1 cellular context compared by ENCODE assay signal in the genomic region with DNA sequence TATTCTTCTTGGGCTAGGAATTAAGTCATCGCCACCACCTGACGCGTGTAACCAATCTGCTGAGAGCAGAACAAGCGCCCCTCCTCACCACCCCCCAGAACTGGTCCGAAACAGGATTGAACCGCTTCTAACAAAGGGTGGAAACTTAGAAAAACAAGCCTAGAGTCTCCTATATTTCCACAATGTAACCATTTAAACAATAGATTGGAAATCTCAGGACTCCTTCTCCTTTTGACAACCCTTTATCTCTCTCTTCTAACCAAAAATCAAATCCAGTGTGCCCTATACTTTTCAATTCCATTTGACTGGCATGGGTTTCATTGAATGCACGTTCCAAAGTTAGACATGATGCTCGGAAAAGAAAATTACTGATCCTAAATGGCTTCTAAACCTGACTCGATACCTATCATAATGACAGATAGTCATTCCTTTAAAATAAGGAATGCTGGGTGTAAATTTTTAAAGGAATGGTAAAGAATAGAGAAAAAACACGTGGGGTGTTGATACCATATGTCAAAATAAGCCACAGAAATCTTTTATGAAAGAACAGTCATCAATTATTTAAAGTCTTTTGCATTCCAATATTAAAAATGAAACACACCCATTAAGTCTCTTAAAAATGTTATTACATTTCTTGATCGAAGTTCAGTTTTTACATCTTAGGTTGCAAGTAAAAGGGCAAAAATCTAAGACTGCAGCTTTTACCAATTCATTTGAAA.
TF ChIP-seq lines count a peak whose summit lies in the region.

No MANE protein-coding gene starts in this region.

TF ChIP-seq in H1, 55 proteins besides CTCF, POLR2A, EP300 and RAD21:
- peak; percentile 14; the same call in 1 of the 2 replicates for TF ChIP-seq JUND (IDR thresholded peaks at IDR 0.05; ENCODE audit: low read length)
- 0 out of 2 replicates have a peak, but pooled peaks have one; percentile 32 for TF ChIP-seq JUN (IDR thresholded peaks at IDR 0.05; ENCODE audit: low read depth, low read length)
- TF ChIP-seq SP4 (IDR thresholded peaks at IDR 0.05; ENCODE audit: low read length): 0 out of 2 replicates have a peak, but pooled peaks have one; percentile 8
- TF ChIP-seq, protein P1, sequence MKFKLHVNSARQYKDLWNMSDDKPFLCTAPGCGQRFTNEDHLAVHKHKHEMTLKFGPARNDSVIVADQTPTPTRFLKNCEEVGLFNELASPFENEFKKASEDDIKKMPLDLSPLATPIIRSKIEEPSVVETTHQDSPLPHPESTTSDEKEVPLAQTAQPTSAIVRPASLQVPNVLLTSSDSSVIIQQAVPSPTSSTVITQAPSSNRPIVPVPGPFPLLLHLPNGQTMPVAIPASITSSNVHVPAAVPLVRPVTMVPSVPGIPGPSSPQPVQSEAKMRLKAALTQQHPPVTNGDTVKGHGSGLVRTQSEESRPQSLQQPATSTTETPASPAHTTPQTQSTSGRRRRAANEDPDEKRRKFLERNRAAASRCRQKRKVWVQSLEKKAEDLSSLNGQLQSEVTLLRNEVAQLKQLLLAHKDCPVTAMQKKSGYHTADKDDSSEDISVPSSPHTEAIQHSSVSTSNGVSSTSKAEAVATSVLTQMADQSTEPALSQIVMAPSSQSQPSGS (IDR thresholded peaks at IDR 0.05; ENCODE audit: low read length): no peak
- no peak for TF ChIP-seq HDAC2 (IDR thresholded peaks at IDR 0.05; ENCODE audit: borderline replicate concordance in 1 of 2, low read depth in 2 of 2, low read length in 2 of 2)
- TF ChIP-seq, protein P2, sequence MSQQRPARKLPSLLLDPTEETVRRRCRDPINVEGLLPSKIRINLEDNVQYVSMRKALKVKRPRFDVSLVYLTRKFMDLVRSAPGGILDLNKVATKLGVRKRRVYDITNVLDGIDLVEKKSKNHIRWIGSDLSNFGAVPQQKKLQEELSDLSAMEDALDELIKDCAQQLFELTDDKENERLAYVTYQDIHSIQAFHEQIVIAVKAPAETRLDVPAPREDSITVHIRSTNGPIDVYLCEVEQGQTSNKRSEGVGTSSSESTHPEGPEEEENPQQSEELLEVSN (IDR thresholded peaks at IDR 0.05): no peak
- no peak for TF ChIP-seq SUZ12 (IDR thresholded peaks at IDR 0.05; ENCODE audit: low read length)
- TF ChIP-seq, protein P3, sequence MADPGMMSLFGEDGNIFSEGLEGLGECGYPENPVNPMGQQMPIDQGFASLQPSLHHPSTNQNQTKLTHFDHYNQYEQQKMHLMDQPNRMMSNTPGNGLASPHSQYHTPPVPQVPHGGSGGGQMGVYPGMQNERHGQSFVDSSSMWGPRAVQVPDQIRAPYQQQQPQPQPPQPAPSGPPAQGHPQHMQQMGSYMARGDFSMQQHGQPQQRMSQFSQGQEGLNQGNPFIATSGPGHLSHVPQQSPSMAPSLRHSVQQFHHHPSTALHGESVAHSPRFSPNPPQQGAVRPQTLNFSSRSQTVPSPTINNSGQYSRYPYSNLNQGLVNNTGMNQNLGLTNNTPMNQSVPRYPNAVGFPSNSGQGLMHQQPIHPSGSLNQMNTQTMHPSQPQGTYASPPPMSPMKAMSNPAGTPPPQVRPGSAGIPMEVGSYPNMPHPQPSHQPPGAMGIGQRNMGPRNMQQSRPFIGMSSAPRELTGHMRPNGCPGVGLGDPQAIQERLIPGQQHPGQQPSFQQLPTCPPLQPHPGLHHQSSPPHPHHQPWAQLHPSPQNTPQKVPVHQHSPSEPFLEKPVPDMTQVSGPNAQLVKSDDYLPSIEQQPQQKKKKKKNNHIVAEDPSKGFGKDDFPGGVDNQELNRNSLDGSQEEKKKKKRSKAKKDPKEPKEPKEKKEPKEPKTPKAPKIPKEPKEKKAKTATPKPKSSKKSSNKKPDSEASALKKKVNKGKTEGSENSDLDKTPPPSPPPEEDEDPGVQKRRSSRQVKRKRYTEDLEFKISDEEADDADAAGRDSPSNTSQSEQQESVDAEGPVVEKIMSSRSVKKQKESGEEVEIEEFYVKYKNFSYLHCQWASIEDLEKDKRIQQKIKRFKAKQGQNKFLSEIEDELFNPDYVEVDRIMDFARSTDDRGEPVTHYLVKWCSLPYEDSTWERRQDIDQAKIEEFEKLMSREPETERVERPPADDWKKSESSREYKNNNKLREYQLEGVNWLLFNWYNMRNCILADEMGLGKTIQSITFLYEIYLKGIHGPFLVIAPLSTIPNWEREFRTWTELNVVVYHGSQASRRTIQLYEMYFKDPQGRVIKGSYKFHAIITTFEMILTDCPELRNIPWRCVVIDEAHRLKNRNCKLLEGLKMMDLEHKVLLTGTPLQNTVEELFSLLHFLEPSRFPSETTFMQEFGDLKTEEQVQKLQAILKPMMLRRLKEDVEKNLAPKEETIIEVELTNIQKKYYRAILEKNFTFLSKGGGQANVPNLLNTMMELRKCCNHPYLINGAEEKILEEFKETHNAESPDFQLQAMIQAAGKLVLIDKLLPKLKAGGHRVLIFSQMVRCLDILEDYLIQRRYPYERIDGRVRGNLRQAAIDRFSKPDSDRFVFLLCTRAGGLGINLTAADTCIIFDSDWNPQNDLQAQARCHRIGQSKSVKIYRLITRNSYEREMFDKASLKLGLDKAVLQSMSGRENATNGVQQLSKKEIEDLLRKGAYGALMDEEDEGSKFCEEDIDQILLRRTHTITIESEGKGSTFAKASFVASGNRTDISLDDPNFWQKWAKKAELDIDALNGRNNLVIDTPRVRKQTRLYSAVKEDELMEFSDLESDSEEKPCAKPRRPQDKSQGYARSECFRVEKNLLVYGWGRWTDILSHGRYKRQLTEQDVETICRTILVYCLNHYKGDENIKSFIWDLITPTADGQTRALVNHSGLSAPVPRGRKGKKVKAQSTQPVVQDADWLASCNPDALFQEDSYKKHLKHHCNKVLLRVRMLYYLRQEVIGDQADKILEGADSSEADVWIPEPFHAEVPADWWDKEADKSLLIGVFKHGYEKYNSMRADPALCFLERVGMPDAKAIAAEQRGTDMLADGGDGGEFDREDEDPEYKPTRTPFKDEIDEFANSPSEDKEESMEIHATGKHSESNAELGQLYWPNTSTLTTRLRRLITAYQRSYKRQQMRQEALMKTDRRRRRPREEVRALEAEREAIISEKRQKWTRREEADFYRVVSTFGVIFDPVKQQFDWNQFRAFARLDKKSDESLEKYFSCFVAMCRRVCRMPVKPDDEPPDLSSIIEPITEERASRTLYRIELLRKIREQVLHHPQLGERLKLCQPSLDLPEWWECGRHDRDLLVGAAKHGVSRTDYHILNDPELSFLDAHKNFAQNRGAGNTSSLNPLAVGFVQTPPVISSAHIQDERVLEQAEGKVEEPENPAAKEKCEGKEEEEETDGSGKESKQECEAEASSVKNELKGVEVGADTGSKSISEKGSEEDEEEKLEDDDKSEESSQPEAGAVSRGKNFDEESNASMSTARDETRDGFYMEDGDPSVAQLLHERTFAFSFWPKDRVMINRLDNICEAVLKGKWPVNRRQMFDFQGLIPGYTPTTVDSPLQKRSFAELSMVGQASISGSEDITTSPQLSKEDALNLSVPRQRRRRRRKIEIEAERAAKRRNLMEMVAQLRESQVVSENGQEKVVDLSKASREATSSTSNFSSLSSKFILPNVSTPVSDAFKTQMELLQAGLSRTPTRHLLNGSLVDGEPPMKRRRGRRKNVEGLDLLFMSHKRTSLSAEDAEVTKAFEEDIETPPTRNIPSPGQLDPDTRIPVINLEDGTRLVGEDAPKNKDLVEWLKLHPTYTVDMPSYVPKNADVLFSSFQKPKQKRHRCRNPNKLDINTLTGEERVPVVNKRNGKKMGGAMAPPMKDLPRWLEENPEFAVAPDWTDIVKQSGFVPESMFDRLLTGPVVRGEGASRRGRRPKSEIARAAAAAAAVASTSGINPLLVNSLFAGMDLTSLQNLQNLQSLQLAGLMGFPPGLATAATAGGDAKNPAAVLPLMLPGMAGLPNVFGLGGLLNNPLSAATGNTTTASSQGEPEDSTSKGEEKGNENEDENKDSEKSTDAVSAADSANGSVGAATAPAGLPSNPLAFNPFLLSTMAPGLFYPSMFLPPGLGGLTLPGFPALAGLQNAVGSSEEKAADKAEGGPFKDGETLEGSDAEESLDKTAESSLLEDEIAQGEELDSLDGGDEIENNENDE (IDR thresholded peaks at IDR 0.05; ENCODE audit: insufficient replicate concordance, low read length): no peak
- TF ChIP-seq ASH2L (IDR thresholded peaks at IDR 0.05; ENCODE audit: low read length): no peak
- no peak for TF ChIP-seq YY1 (IDR thresholded peaks at IDR 0.05; ENCODE audit: low read depth, low read length)
- TF ChIP-seq RXRA (IDR thresholded peaks at IDR 0.05; ENCODE audit: insufficient read depth, low read depth, low read length): no peak
- no peak for TF ChIP-seq KDM1A (IDR thresholded peaks at IDR 0.05; ENCODE audit: borderline replicate concordance, low read length)
- no peak for TF ChIP-seq CBX8 (IDR thresholded peaks at IDR 0.05; ENCODE audit: borderline replicate concordance, low read depth, low read length)
- TF ChIP-seq KDM4A (IDR thresholded peaks at IDR 0.05; ENCODE audit: low read depth, low read length, severe bottlenecking): no peak
- TF ChIP-seq BRCA1 (IDR thresholded peaks at IDR 0.05; ENCODE audit: low read depth, low read length): no peak
- TF ChIP-seq SAP30 (IDR thresholded peaks at IDR 0.05; ENCODE audit: insufficient read depth, insufficient replicate concordance, low read length): peak; percentile 23
- TF ChIP-seq FOSL1 (IDR thresholded peaks at IDR 0.05; ENCODE audit: insufficient read depth, low read depth, low read length): no peak
- peak; percentile 80 for TF ChIP-seq TBP (IDR thresholded peaks at IDR 0.05; ENCODE audit: low read depth, low read length)
- TF ChIP-seq SRF (IDR thresholded peaks at IDR 0.05; ENCODE audit: low read depth, low read length): no peak
- no peak for TF ChIP-seq TEAD4 (IDR thresholded peaks at IDR 0.05; ENCODE audit: low read depth, low read length)
- TF ChIP-seq, protein P4, sequence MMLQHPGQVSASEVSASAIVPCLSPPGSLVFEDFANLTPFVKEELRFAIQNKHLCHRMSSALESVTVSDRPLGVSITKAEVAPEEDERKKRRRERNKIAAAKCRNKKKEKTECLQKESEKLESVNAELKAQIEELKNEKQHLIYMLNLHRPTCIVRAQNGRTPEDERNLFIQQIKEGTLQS (IDR thresholded peaks at IDR 0.05; ENCODE audit: insufficient read depth, low read depth, low read length): peak; percentile 33; the same call in 1 of the 2 replicates
- no peak for TF ChIP-seq CBX5 (IDR thresholded peaks at IDR 0.05; ENCODE audit: low read depth, low read length)
- no peak for TF ChIP-seq MAFK (IDR thresholded peaks at IDR 0.05; ENCODE audit: low read depth, low read length)
- no peak for TF ChIP-seq NRF1 (IDR thresholded peaks at IDR 0.05; ENCODE audit: low read depth, low read length)
- no peak for TF ChIP-seq TCF12 (IDR thresholded peaks at IDR 0.05; ENCODE audit: low read depth, low read length)
- TF ChIP-seq KDM5A (IDR thresholded peaks at IDR 0.05; ENCODE audit: low read length): no peak
- no peak for TF ChIP-seq EGR1 (IDR thresholded peaks at IDR 0.05; ENCODE audit: borderline replicate concordance, low read depth, low read length)
- no peak for TF ChIP-seq CREB1 (IDR thresholded peaks at IDR 0.05)
- no peak for TF ChIP-seq CTBP2 (IDR thresholded peaks at IDR 0.05; ENCODE audit: borderline replicate concordance, insufficient read depth, insufficient read length, low read length)
- TF ChIP-seq, protein P5, sequence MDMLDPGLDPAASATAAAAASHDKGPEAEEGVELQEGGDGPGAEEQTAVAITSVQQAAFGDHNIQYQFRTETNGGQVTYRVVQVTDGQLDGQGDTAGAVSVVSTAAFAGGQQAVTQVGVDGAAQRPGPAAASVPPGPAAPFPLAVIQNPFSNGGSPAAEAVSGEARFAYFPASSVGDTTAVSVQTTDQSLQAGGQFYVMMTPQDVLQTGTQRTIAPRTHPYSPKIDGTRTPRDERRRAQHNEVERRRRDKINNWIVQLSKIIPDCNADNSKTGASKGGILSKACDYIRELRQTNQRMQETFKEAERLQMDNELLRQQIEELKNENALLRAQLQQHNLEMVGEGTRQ (IDR thresholded peaks at IDR 0.05; ENCODE audit: low read length): peak; percentile 84
- TF ChIP-seq EZH2 (IDR thresholded peaks at IDR 0.05; ENCODE audit: low read depth, low read length, severe bottlenecking): no peak
- no peak for TF ChIP-seq SIX5 (IDR thresholded peaks at IDR 0.05; ENCODE audit: low read depth, low read length)
- TF ChIP-seq, protein P6, sequence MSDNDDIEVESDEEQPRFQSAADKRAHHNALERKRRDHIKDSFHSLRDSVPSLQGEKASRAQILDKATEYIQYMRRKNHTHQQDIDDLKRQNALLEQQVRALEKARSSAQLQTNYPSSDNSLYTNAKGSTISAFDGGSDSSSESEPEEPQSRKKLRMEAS (IDR thresholded peaks at IDR 0.05): no peak
- TF ChIP-seq SP2 (IDR thresholded peaks at IDR 0.05; ENCODE audit: low read length): no peak
- no peak for TF ChIP-seq BACH1 (IDR thresholded peaks at IDR 0.05; ENCODE audit: low read length)
- TF ChIP-seq GABPA (IDR thresholded peaks at IDR 0.05; ENCODE audit: borderline replicate concordance, insufficient read depth, low read length): no peak
- no peak for TF ChIP-seq GTF2F1 (IDR thresholded peaks at IDR 0.05; ENCODE audit: borderline replicate concordance, low read depth, low read length)
- no peak; the same call in none of the 2 replicates for TF ChIP-seq CHD1 (IDR thresholded peaks at IDR 0.05; ENCODE audit: low read depth, low read length)
- TF ChIP-seq POLR2AphosphoS5 (IDR thresholded peaks at IDR 0.05; ENCODE audit: low read depth, low read length): peak; percentile 87
- no peak for TF ChIP-seq CHD2 (IDR thresholded peaks at IDR 0.05; ENCODE audit: low read length)
- TF ChIP-seq ZNF274 (IDR thresholded peaks at IDR 0.05; ENCODE audit: borderline replicate concordance, extremely low read depth, low read length): no peak
- TF ChIP-seq RFX5 (IDR thresholded peaks at IDR 0.05; ENCODE audit: borderline replicate concordance, low read depth, low read length): no peak; the same call in 1 of the 2 replicates
- no peak for TF ChIP-seq HDAC6 (IDR thresholded peaks at IDR 0.05; ENCODE audit: low read depth, low read length)
- TF ChIP-seq SP1 (IDR thresholded peaks at IDR 0.05; ENCODE audit: low read depth, low read length): peak; percentile 29; the same call in 1 of the 2 replicates
- TF ChIP-seq POU5F1 (IDR thresholded peaks at IDR 0.05; ENCODE audit: low read depth, low read length): no peak
- TF ChIP-seq RNF2 (IDR thresholded peaks at IDR 0.05; ENCODE audit: borderline replicate concordance, low read depth, low read length, missing control alignments, poor library complexity, severe bottlenecking): no peak
- TF ChIP-seq TAF1 (IDR thresholded peaks at IDR 0.05; ENCODE audit: low read depth, low read length): peak; percentile 66
- TF ChIP-seq RBBP5 (IDR thresholded peaks at IDR 0.05; ENCODE audit: borderline replicate concordance, low read depth, low read length): no peak
- no peak for TF ChIP-seq SIN3A (conservative IDR thresholded peaks at IDR 0.05 in 1 of 2, IDR thresholded peaks at IDR 0.05 in 1 of 2; ENCODE audit: low read depth in 1 of 2, low read length in 2 of 2)
- TF ChIP-seq TAF7 (optimal IDR thresholded peaks at IDR 0.05; ENCODE audit: borderline replicate concordance, low read depth, low read length): peak; percentile 84
- no peak for TF ChIP-seq NANOG (IDR thresholded peaks at IDR 0.05; ENCODE audit: insufficient read depth, low read depth, low read length, poor library complexity, severe bottlenecking)
- no peak for TF ChIP-seq CEBPB (IDR thresholded peaks at IDR 0.05; ENCODE audit: low read depth, low read length)
- TF ChIP-seq BCL11A (IDR thresholded peaks at IDR 0.05; ENCODE audit: low read depth in 2 of 2, low read length in 2 of 2): no peak
- TF ChIP-seq SIRT6 (IDR thresholded peaks at IDR 0.05; ENCODE audit: low read length): no peak
- 0 out of 2 replicates have a peak, but pooled peaks have one; percentile 32 for TF ChIP-seq PHF8 (conservative IDR thresholded peaks at IDR 0.05; ENCODE audit: low read depth, low read length)
